Comparison of ENCODE assay signal across 10 cellular contexts in genomic region chr10:117365612-117366011, GRCh38. TPM values are rescaled to one million over a fixed set of nuclear protein-coding genes. Genes with fewer than 3 reads are reported as not detected.
DNase-seq lines count a peak whose midpoint lies in the region; ATAC-seq, FAIRE-seq and TF ChIP-seq lines count a peak whose summit lies in the region.
"Had no signal": no experiment of that assay in that cellular context is flagged by ENCODE, and none has a peak within 500 bp of the region (broad histone marks: within the 10 kb centered on the region; RNA-seq: fewer than 3 reads in every experiment).

No MANE protein-coding gene starts in this region.

- peaks cover 38% of the 10 kb centered on the region for H4K20me1 ChIP-seq in OCI-LY3 (ENCODE audit: insufficient read depth, low read length)

- peaks cover 96% of the 10 kb centered on the region for H3K79me2 ChIP-seq in OCI-LY3 (ENCODE audit: low read length)

- POLR2A ChIA-PET in A549 (lab: Yijun Ruan, JAX) = interaction anchor here (0.9 kb wide), 1 partner anchor 9 kb away, joined by 4 read pairs; no protein-coding TSS in a partner anchor

- TF ChIP-seq CTCF in A549 (IDR thresholded peaks at IDR 0.05) = no peak
- no peak for TF ChIP-seq CTCF in OCI-LY3 (IDR thresholded peaks at IDR 0.05; ENCODE audit: low read depth, low read length)
- no peak for TF ChIP-seq CTCF in esophagus squamous epithelium (IDR thresholded peaks at IDR 0.05)
- TF ChIP-seq CTCF in GM10266 (IDR thresholded peaks at IDR 0.05; ENCODE audit: control insufficient read depth, insufficient read depth, low read depth, missing control alignments) = no peak

- H3K4me3 ChIP-seq in A549 (peak overlapping the region; percentile 33; the same call in 2 of the 3 replicates), OCI-LY3 (ENCODE audit: low read length) (0 out of 2 replicates have a peak overlapping the region, but pooled peaks have one; percentile 2), esophagus squamous epithelium (no peak overlapping the region)

- peak in 1 of 2 experiments; percentile 75 for DNase-seq in A549 (ENCODE audit: low read depth in 1 of 2, low spot score in 1 of 2)
- DNase-seq in esophagus squamous epithelium (lab: John Stamatoyannopoulos, UW) = no peak
- DNase-seq in C1 segment of cervical spinal cord (lab: John Stamatoyannopoulos, UW) = no peak
- DNase-seq in GM10266 (ENCODE audit: extremely low spot score) = no peak
- DNase-seq in frontal cortex (ENCODE audit: low spot score in 2 of 2) = no peak
- DNase-seq in hippocampal formation (lab: John Stamatoyannopoulos, UW) = no peak
- DNase-seq: NCI-H2227 treated with DMSO at 0.1 percent for 48 hours, posterior cingulate gyrus had no signal

- H3K9me3 ChIP-seq in A549 = no peaks in the 10 kb centered on the region
- no peaks in the 10 kb centered on the region for H3K9me3 ChIP-seq in OCI-LY3 (ENCODE audit: insufficient read depth, low read length)
- no peaks in the 10 kb centered on the region for H3K9me3 ChIP-seq in esophagus squamous epithelium

- peak; percentile 87 for FAIRE-seq in A549 (lab: Jason Lieb, UNC)
- FAIRE-seq in frontal cortex (lab: Jason Lieb, UNC) = no peak

- H3K36me3 ChIP-seq in OCI-LY3 (replicated peaks; ENCODE audit: low read depth, low read length) = no peaks in the 10 kb centered on the region
- H3K36me3 ChIP-seq in esophagus squamous epithelium = no peaks in the 10 kb centered on the region

- TF ChIP-seq EP300 in A549 (IDR thresholded peaks at IDR 0.05) = peak; percentile 88 to 93; a peak in 4 of 5 replicates

- no peak overlapping the region for H2AFZ ChIP-seq in OCI-LY3 (ENCODE audit: low read depth, low read length)

- H3K27me3 ChIP-seq in OCI-LY3 (ENCODE audit: low read depth, low read length) = no peaks in the 10 kb centered on the region
- no peaks in the 10 kb centered on the region for H3K27me3 ChIP-seq in esophagus squamous epithelium

- TF ChIP-seq RAD21 in A549 (conservative IDR thresholded peaks at IDR 0.05 in 1 of 2, IDR thresholded peaks at IDR 0.05 in 1 of 2) = no peak

- intact Hi-C loops in esophagus squamous epithelium (cut with DNase I) = no loop called here

- no peak overlapping the region for H3K9ac ChIP-seq in OCI-LY3 (ENCODE audit: low read length)

- peak overlapping the region; percentile 92 for H3K4me2 ChIP-seq in A549
- H3K4me2 ChIP-seq in OCI-LY3 (ENCODE audit: low read length) = peak overlapping the region; percentile 66

- H3K4me1 ChIP-seq in A549 (peaks cover 86% of the 10 kb centered on the region), OCI-LY3 (ENCODE audit: low read length) (peaks cover 30% of the 10 kb centered on the region), esophagus squamous epithelium (peaks cover 11 to 97% (median 34%) of the 10 kb centered on the region in 3 donors)

- CTCF ChIA-PET in A549 (lab: Yijun Ruan, JAX) = interaction anchor here (2.9 kb wide), 1 partner anchor 149 kb away, joined by 13 read pairs; no protein-coding TSS in a partner anchor

- peak; percentile 9 to 33; a peak in 1 of 6 replicates for ATAC-seq in A549
- peak; percentile 37 for ATAC-seq in GM21390 (IDR thresholded peaks at IDR 0.05; ENCODE audit: unreplicated experiment)

- H3K27ac ChIP-seq in A549 (peak overlapping the region; percentile 89 to 92), OCI-LY3 (ENCODE audit: low read length) (peak overlapping the region; percentile 41; the same call in 1 of the 2 replicates), esophagus squamous epithelium (peak overlapping the region in 3 of 4 donors; percentile 11 to 33 (median 18))

- TF ChIP-seq POLR2A in A549 (IDR thresholded peaks at IDR 0.05; ENCODE audit: low read length) (no peak), esophagus squamous epithelium (IDR thresholded peaks at IDR 0.05) (no peak)

- 0% methylated on average over 2 of the region's 2 CpGs for WGBS in A549 (ENCODE audit: missing lambda C conversion rate)
- WGBS in esophagus squamous epithelium, 2 donors = 16 to 31% methylated on average over 2 of the region's 2 CpGs

TF ChIP-seq in A549, 52 proteins besides CTCF, POLR2A, EP300 and RAD21:
- TF ChIP-seq HOXA7 (CRISPR knock-in tag; IDR thresholded peaks at IDR 0.05) (no peak), POLR2AphosphoS2 (conservative IDR thresholded peaks at IDR 0.05; ENCODE audit: low read length) (no peak), MAFK (IDR thresholded peaks at IDR 0.05; ENCODE audit: partially characterized antibody) (peak; percentile 82), PBX3 (IDR thresholded peaks at IDR 0.05) (no peak), HOXB13 (CRISPR knock-in tag; IDR thresholded peaks at IDR 0.05; ENCODE audit: low read depth) (no peak), ZSCAN20 (CRISPR knock-in tag; IDR thresholded peaks at IDR 0.05) (no peak), HEYL (CRISPR knock-in tag; IDR thresholded peaks at IDR 0.05) (no peak), HES2 (IDR thresholded peaks at IDR 0.05) (peak; percentile 33; the same call in 1 of the 2 replicates), SMC3 (IDR thresholded peaks at IDR 0.05) (no peak), FOSL2 (IDR thresholded peaks at IDR 0.05) (0 out of 2 replicates have a peak, but pooled peaks have one; percentile 26), FOSL2 (CRISPR knock-in tag; IDR thresholded peaks at IDR 0.05) (peak; percentile 71), EHF (CRISPR knock-in tag; IDR thresholded peaks at IDR 0.05) (no peak), FOXS1 (CRISPR knock-in tag; IDR thresholded peaks at IDR 0.05) (no peak), TP53 (CRISPR knock-in tag; IDR thresholded peaks at IDR 0.05) (no peak), CEBPB (IDR thresholded peaks at IDR 0.05) (peak; percentile 76 to 85), RFX5 (IDR thresholded peaks at IDR 0.05) (no peak), BCL3 (IDR thresholded peaks at IDR 0.05) (peak; percentile 55; the same call in 1 of the 3 replicates), PHF8 (IDR thresholded peaks at IDR 0.05; ENCODE audit: borderline replicate concordance, low read depth) (no peak), JUNB (IDR thresholded peaks at IDR 0.05) (peak; percentile 92), JUN (IDR thresholded peaks at IDR 0.05) (peak; percentile 67 to 88; a peak in 4 of 5 replicates), GATA3 (IDR thresholded peaks at IDR 0.05; ENCODE audit: borderline replicate concordance) (peak; percentile 86)

RNA-seq across cellular contexts. Expression of gene PDZD8, which starts 9.6 kb away (rescaled TPM):
- 76.1 and 76.7 TPM in 2 replicates for polyA plus RNA-seq in A549 (2011; rRNA removed)
- polyA plus RNA-seq in A549 (2012; cell fraction: cytosol; rRNA removed) = 10.0 and 11.2 TPM in 2 replicates
- 4.0 and 4.3 TPM in 2 replicates for polyA plus RNA-seq in A549 (2012; cell fraction: nucleus; rRNA removed)
- polyA plus RNA-seq in A549 (2017; fragmentation: RNase III; extraction: RNeasy Plus Mini Kit Qiagen cat#74134 plus additional on column Dnase treatment) = 24.7 to 27.4 TPM (median 27.3 TPM) in 3 replicates
- polyA minus RNA-seq in A549 (2011; rRNA and poly(A)+ RNA removed) = 90.9 and 93.1 TPM in 2 replicates
- total RNA-seq in esophagus squamous epithelium = 10 to 100 TPM; 28.1 to 39.2 (median 32.9) TPM
- total RNA-seq in frontal cortex = 22.0 TPM

Comparison
In these comparisons a context has a peak if more than half of its experiments do, and no peak if none do; other contexts are left out.
1. H3K27ac ChIP-seq: peak in every context shown above with its lines; median percentile 90 in A549; 41 in OCI-LY3; 18 in esophagus squamous epithelium.
2. H3K4me3 ChIP-seq: peak in A549 (single experiment) and OCI-LY3 (single experiment); none in esophagus squamous epithelium (0 of 4).